Comparison of ENCODE assay signal across 7 cellular contexts in the genomic region with DNA sequence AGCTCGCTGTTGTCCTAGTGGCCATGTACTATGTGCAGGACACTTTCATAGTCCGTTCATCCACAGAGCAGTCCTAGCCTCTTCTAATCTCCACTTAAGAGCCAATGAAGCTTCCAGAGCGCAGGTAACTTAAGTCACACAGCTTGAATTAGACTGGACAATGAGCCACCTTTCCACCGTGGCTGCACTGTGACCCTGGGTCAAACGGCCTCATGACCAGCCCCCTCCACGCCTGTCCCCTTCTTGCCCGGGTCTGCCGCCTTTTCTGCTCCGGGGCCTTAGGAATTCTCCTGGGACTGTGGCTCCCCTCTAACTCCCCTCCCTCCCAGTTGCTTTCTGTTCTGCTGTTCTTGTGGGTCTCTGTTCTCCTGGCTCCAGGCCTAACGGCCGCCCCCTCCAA. TPM values are rescaled to one million over a fixed set of nuclear protein-coding genes. Genes with fewer than 3 reads are reported as not detected.
A peak's percentile ranks its signal among the peaks of the same experiment; 100 is the strongest.
DNase-seq lines count a peak whose midpoint lies in the region; ATAC-seq and TF ChIP-seq lines count a peak whose summit lies in the region.

No MANE protein-coding gene starts in this region.

- no peak overlapping the region for H2BK20ac ChIP-seq in H9 (ENCODE audit: low read depth, low read length, poor library complexity, severe bottlenecking)

- H3K4me2 ChIP-seq in H9 (ENCODE audit: insufficient read depth, insufficient read length, low read length), result peak overlapping the region; percentile 32
- peak overlapping the region; percentile 97 for H3K4me2 ChIP-seq in smooth muscle cell

- no peaks in the 10 kb centered on the region for H3K36me3 Mint-ChIP-seq in H9 (ENCODE audit: insufficient read depth in 1 of 3, low read depth in 3 of 3)
- H3K36me3 Mint-ChIP-seq in T-cell, result no peaks in the 10 kb centered on the region
- H3K36me3 Mint-ChIP-seq in glutamatergic neuron (ENCODE audit: unreplicated experiment), result peaks cover 5% of the 10 kb centered on the region

- no peak overlapping the region for H2AFZ ChIP-seq in H9 (ENCODE audit: low read length)
- peak overlapping the region; percentile 96 for H2AFZ ChIP-seq in smooth muscle cell (ENCODE audit: low read depth)

- WGBS in H9 (ENCODE audit: extremely low coverage, insufficient read length, low lambda C conversion rate), result no CpG with 5 or more reads among the region's 11 CpGs
- 50% methylated on average over 11 of the region's 11 CpGs for WGBS in smooth muscle cell (ENCODE audit: low lambda C conversion rate)

- H3F3A ChIP-seq in smooth muscle cell (ENCODE audit: low read depth), result peaks cover 2% of the 10 kb centered on the region

- CTCF ChIA-PET in T-cell (lab: Charles Lee), result interaction anchor here (0.7 to 2.7 kb wide), 5 partner anchors 16 to 139 kb away, joined by 3 to 29 read pairs (median 4); no protein-coding TSS in a partner anchor

- H3K23ac ChIP-seq in H9 (ENCODE audit: insufficient read length, low read depth, low read length), result no peak overlapping the region

- no peak overlapping the region for H4K91ac ChIP-seq in H9 (ENCODE audit: insufficient read length, low read depth, low read length)

- ATAC-seq in T-cell (replicated peaks in 1 of 4), result peak in 2 of 4 experiments; percentile 3 to 4
- no peak for ATAC-seq in GM19397 (IDR thresholded peaks at IDR 0.05; ENCODE audit: unreplicated experiment)

- H3K4me3 ChIP-seq in right atrium auricular region, result peak overlapping the region; percentile 29 to 58
- H3K4me3 ChIP-seq in smooth muscle cell, result peak overlapping the region; percentile 70

- peaks cover 6% of the 10 kb centered on the region; the same call in 1 of the 2 replicates for H3K27me3 ChIP-seq in H9 (ENCODE audit: insufficient read depth, low read length)
- no peaks in the 10 kb centered on the region for H3K27me3 ChIP-seq in right atrium auricular region
- H3K27me3 ChIP-seq in smooth muscle cell (ENCODE audit: low read depth), result peaks cover 44% of the 10 kb centered on the region

- H2BK5ac ChIP-seq in H9 (ENCODE audit: insufficient read length, low read length), result no peak overlapping the region

- H3K79me2 ChIP-seq in H9 (ENCODE audit: insufficient read depth, low read length) (no peaks in the 10 kb centered on the region), smooth muscle cell (ENCODE audit: low read depth) (no peaks in the 10 kb centered on the region)

- no peak overlapping the region for H3K27ac ChIP-seq in H9 (ENCODE audit: insufficient read length, low read depth, low read length)
- H3K27ac ChIP-seq in right atrium auricular region, result no peak overlapping the region
- no peak overlapping the region for H3K27ac ChIP-seq in smooth muscle cell (ENCODE audit: low read depth)

- H3K79me1 ChIP-seq in H9 (ENCODE audit: insufficient read depth, low read depth, low read length, poor library complexity, severe bottlenecking), result no peaks in the 10 kb centered on the region

- H4K8ac ChIP-seq in H9 (replicated peaks; ENCODE audit: insufficient read length, low read depth, low read length), result no peak overlapping the region

- H3K9ac ChIP-seq in H9 (ENCODE audit: extremely low read depth, insufficient read length, low read length) (no peak overlapping the region), smooth muscle cell (ENCODE audit: low read depth) (peak overlapping the region; percentile 84)

- no peak overlapping the region for H3K18ac ChIP-seq in H9 (ENCODE audit: insufficient read length, low read depth, low read length)

- no peak overlapping the region for H2BK15ac ChIP-seq in H9 (ENCODE audit: low read depth, low read length)

- H3K27me3 Mint-ChIP-seq in H9 (ENCODE audit: low read depth) (peaks cover 89% of the 10 kb centered on the region), T-cell (peaks cover 17 to 20% of the 10 kb centered on the region in 2 donors), glutamatergic neuron (ENCODE audit: unreplicated experiment) (peaks cover 5% of the 10 kb centered on the region)

- H3K4ac ChIP-seq in H9 (ENCODE audit: low read depth, low read length), result no peak overlapping the region

- no peak overlapping the region for H2BK12ac ChIP-seq in H9 (ENCODE audit: insufficient read length, low read depth, low read length)

- no peaks in the 10 kb centered on the region for H3K23me2 ChIP-seq in H9 (ENCODE audit: insufficient read length, low read depth, low read length, poor library complexity, severe bottlenecking)

- H2AK5ac ChIP-seq in H9 (ENCODE audit: insufficient read length, low read length), result no peak overlapping the region

- H3K36me3 ChIP-seq in right atrium auricular region (no peaks in the 10 kb centered on the region), smooth muscle cell (ENCODE audit: low read depth) (no peaks in the 10 kb centered on the region)

- H2BK120ac ChIP-seq in H9 (ENCODE audit: low read depth, low read length, poor library complexity, severe bottlenecking), result no peak overlapping the region

- peak; percentile 35 for DNase-seq in H9
- DNase-seq in T-cell, result no peak
- no peak for DNase-seq in right atrium auricular region (ENCODE audit: low spot score)
- no peak for DNase-seq in smooth muscle cell (lab: John Stamatoyannopoulos, UW; ENCODE audit: unreplicated experiment)
- no peak for DNase-seq in glutamatergic neuron
- DNase-seq in head of caudate nucleus, result no peak

- H3K27ac Mint-ChIP-seq in H9 (no peak overlapping the region), T-cell (no peak overlapping the region), glutamatergic neuron (ENCODE audit: unreplicated experiment) (no peak overlapping the region)

- no peaks in the 10 kb centered on the region for H3K9me3 ChIP-seq in H9 (ENCODE audit: control insufficient read depth, low read depth, low read length)
- no peaks in the 10 kb centered on the region for H3K9me3 ChIP-seq in right atrium auricular region
- no peaks in the 10 kb centered on the region for H3K9me3 ChIP-seq in smooth muscle cell (replicated peaks; ENCODE audit: low read depth)

- H3K56ac ChIP-seq in H9 (ENCODE audit: insufficient read length, low read depth, low read length), result no peak overlapping the region

- TF ChIP-seq CTCF in H9 (conservative IDR thresholded peaks at IDR 0.05) (no peak), right atrium auricular region (IDR thresholded peaks at IDR 0.05) (no peak), smooth muscle cell (IDR thresholded peaks at IDR 0.05; ENCODE audit: borderline replicate concordance, insufficient read depth, poor library complexity, severe bottlenecking) (no peak), glutamatergic neuron (IDR thresholded peaks at IDR 0.05; ENCODE audit: partially characterized antibody, unreplicated experiment) (no peak)

- POLR2A ChIA-PET in T-cell (lab: Charles Lee), result no interaction called here

- peaks cover 19 to 23% of the 10 kb centered on the region in 2 experiments for H3K4me1 Mint-ChIP-seq in H9
- H3K4me1 Mint-ChIP-seq in T-cell, result peaks cover 6 to 13% (median 6%) of the 10 kb centered on the region in 3 donors
- H3K4me1 Mint-ChIP-seq in glutamatergic neuron (ENCODE audit: low read depth, unreplicated experiment), result peaks cover 11% of the 10 kb centered on the region

- H3K4me3 Mint-ChIP-seq in H9 (peak overlapping the region; percentile 53 to 61; a peak in 4 of 5 replicates), T-cell (peak overlapping the region in 2 of 3 donors; percentile 36 to 64), glutamatergic neuron (ENCODE audit: unreplicated experiment) (no peak overlapping the region)

- intact Hi-C loops in head of caudate nucleus (cut with DNase I), result loop anchor here (2.0 to 5.0 kb wide), 2 partner anchors 134 to 294 kb away; no protein-coding TSS in a partner anchor

- peaks cover 6% of the 10 kb centered on the region for H3K4me1 ChIP-seq in H9 (ENCODE audit: insufficient read depth, low read length)
- peaks cover 0 to 9% of the 10 kb centered on the region in 2 donors for H3K4me1 ChIP-seq in right atrium auricular region
- no peaks in the 10 kb centered on the region for H3K4me1 ChIP-seq in smooth muscle cell (ENCODE audit: low read depth)

- no peaks in the 10 kb centered on the region for H4K20me1 ChIP-seq in H9 (ENCODE audit: control insufficient read depth, insufficient read depth, insufficient read length)
- H4K20me1 ChIP-seq in smooth muscle cell (ENCODE audit: low read depth), result no peaks in the 10 kb centered on the region

- H3K9me3 Mint-ChIP-seq in H9 (no peaks in the 10 kb centered on the region), T-cell (no peaks in the 10 kb centered on the region), glutamatergic neuron (ENCODE audit: unreplicated experiment) (peaks cover 2% of the 10 kb centered on the region)

- H3K14ac ChIP-seq in H9 (ENCODE audit: insufficient read depth, low read length), result no peak overlapping the region

- no peak overlapping the region for H4K5ac ChIP-seq in H9 (ENCODE audit: insufficient read length, low read depth, low read length)

- no peak overlapping the region for H3T11ph ChIP-seq in H9 (ENCODE audit: low read length)

RNA-seq across cellular contexts. Expression of gene PRKCE, which starts 8.4 kb away (rescaled TPM):
- total RNA-seq in H9 (2021) (1.3 TPM in 2 replicates), T-cell (10 to 100 TPM; 16.5 to 29.8 (median 23.4) TPM), right atrium auricular region (10 to 100 TPM in 1 of 2 donors, 1 to 10 TPM in 1; 7.2 to 11.8 TPM), smooth muscle cell (16.2 and 20.6 TPM in 2 replicates), glutamatergic neuron (ENCODE audit: unreplicated experiment) (74.8 TPM)
- polyA plus RNA-seq in smooth muscle cell, result 25.4 and 29.1 TPM in 2 replicates

RNA-seq across cellular contexts. Expression of gene SRBD1, which starts 32.0 kb away (rescaled TPM):
- 18.3 TPM in 2 replicates for total RNA-seq in H9 (2021)
- total RNA-seq in T-cell, result 10 to 100 TPM; 16.1 to 22.8 (median 20.7) TPM
- total RNA-seq in right atrium auricular region, result 1 to 10 TPM; 5.3 to 9.6 TPM
- 22.5 and 23.1 TPM in 2 replicates for total RNA-seq in smooth muscle cell
- polyA plus RNA-seq in smooth muscle cell, result 9.4 and 11.1 TPM in 2 replicates
- total RNA-seq in glutamatergic neuron (ENCODE audit: unreplicated experiment), result 16.1 TPM
